In genomic region chr11:17463795-17464194, GRCh38 we compare ENCODE assay signal across 28 cellular contexts. TPM values are rescaled to one million over a fixed set of nuclear protein-coding genes. Genes with fewer than 3 reads are reported as not detected.
DNase-seq lines count a peak whose midpoint lies in the region; ATAC-seq and TF ChIP-seq lines count a peak whose summit lies in the region.
"Had no signal": no experiment of that assay in that cellular context is flagged by ENCODE, and none has a peak within 500 bp of the region (broad histone marks: within the 10 kb centered on the region; RNA-seq: fewer than 3 reads in every experiment).

No MANE protein-coding gene starts in this region.

- H3K9me2 ChIP-seq in GM23338 (ENCODE audit: insufficient read depth) = no peaks in the 10 kb centered on the region

- no peak overlapping the region for H2BK5ac ChIP-seq in neuronal stem cell (ENCODE audit: low read length)

- H3K9ac ChIP-seq in neuronal stem cell (ENCODE audit: low read depth, low read length, poor library complexity) = no peak overlapping the region
- H3K9ac ChIP-seq: BLaER1 had no signal

- no peak overlapping the region for H3K27ac Mint-ChIP-seq in GM23338
- H3K27ac Mint-ChIP-seq: B cell; CD14-positive monocyte; CD4-positive, alpha-beta memory T cell; CD4-positive, CD25-positive, alpha-beta regulatory T cell; CD8-positive, alpha-beta memory T cell had no signal

- ATAC-seq in SK-N-SH treated with all-trans-retinoic acid at 6 μM for 48 hours (peak; percentile 91), GM18498 (IDR thresholded peaks at IDR 0.05; ENCODE audit: unreplicated experiment) (no peak), GM23338 (no peak)
- ATAC-seq: A549, GM12878 had no signal

- no peaks in the 10 kb centered on the region for H3K9me3 ChIP-seq in BE2C
- no peaks in the 10 kb centered on the region for H3K9me3 ChIP-seq in neuronal stem cell (replicated peaks in 1 of 2; ENCODE audit: control insufficient read depth in 2 of 2, insufficient read depth in 1 of 2, low read depth in 1 of 2, low read length in 2 of 2)
- H3K9me3 ChIP-seq: A549, BLaER1 had no signal

- H4K20me1 ChIP-seq in GM23338 (replicated peaks; ENCODE audit: insufficient read depth) = no peaks in the 10 kb centered on the region
- H4K20me1 ChIP-seq: BLaER1 had no signal

- no peak overlapping the region for H2BK120ac ChIP-seq in neuronal stem cell (ENCODE audit: low read depth, low read length)

- peaks cover 3% of the 10 kb centered on the region for H3K4me1 Mint-ChIP-seq in GM23338
- H3K4me1 Mint-ChIP-seq: B cell; CD14-positive monocyte; CD4-positive, alpha-beta memory T cell; CD4-positive, CD25-positive, alpha-beta regulatory T cell; CD8-positive, alpha-beta memory T cell had no signal

- H3F3A ChIP-seq in GM23338 (replicated peaks; ENCODE audit: low read depth) = no peaks in the 10 kb centered on the region

- TF ChIP-seq CTCF in BE2C (IDR thresholded peaks at IDR 0.05; ENCODE audit: low read depth, low read length) (no peak), GM23338 (conservative IDR thresholded peaks at IDR 0.05; ENCODE audit: low read depth in 2 of 2) (no peak)

- H3K4me2 ChIP-seq in neuronal stem cell (ENCODE audit: insufficient read depth, low read length, poor library complexity, severe bottlenecking) (no peak overlapping the region), GM23338 (no peak overlapping the region)
- H3K4me2 ChIP-seq: A549, BLaER1 had no signal

- H3K36me3 Mint-ChIP-seq in GM23338 (ENCODE audit: low read depth) = no peaks in the 10 kb centered on the region
- H3K36me3 Mint-ChIP-seq: CD14-positive monocyte; CD4-positive, alpha-beta memory T cell; CD4-positive, CD25-positive, alpha-beta regulatory T cell; CD8-positive, alpha-beta memory T cell had no signal

- no peak overlapping the region for H3K4ac ChIP-seq in neuronal stem cell (ENCODE audit: low read length)

- no peak overlapping the region for H3K14ac ChIP-seq in neuronal stem cell (ENCODE audit: low read length)

- H3K9me3 Mint-ChIP-seq in GM23338 = no peaks in the 10 kb centered on the region
- H3K9me3 Mint-ChIP-seq: CD14-positive monocyte; CD4-positive, alpha-beta memory T cell; CD8-positive, alpha-beta memory T cell had no signal

- peaks cover 3% of the 10 kb centered on the region for H3K79me1 ChIP-seq in neuronal stem cell (ENCODE audit: low read depth, low read length)

- no peak overlapping the region for H4K91ac ChIP-seq in neuronal stem cell (ENCODE audit: low read depth, low read length, poor library complexity)

- no peak overlapping the region for H3K27ac ChIP-seq in neuronal stem cell (replicated peaks; ENCODE audit: low read length)
- H3K27ac ChIP-seq in GM23338 (ENCODE audit: low read depth) = no peak overlapping the region
- H3K27ac ChIP-seq: 22Rv1, A549, BLaER1 had no signal

- DNase-seq in BE2C = peak; percentile 16
- peak; percentile 10 for DNase-seq in dermis blood vessel endothelial cell
- no peak for DNase-seq in neuronal stem cell (ENCODE audit: low spot score)
- no peak for DNase-seq in GM23338 (ENCODE audit: low spot score)
- DNase-seq in stimulated activated CD4-positive, alpha-beta T cell treated with anti-CD3 and anti-CD28 coated beads, Interleukin-4, amount 100 ng/mL, for 24 hours = no peak
- DNase-seq: AML-193; C1 segment of cervical spinal cord; CD4-positive, alpha-beta memory T cell; CD8-positive, alpha-beta memory T cell; COR-L47; DMS 273 treated with DMSO at 0.1 percent for 48 hours; DMS153; DMS53; DMS79; DND-41; EL; GDM1 had no signal

- no peaks in the 10 kb centered on the region for H3K79me2 ChIP-seq in GM23338 (replicated peaks; ENCODE audit: insufficient read depth)

- no peak overlapping the region for H2BK12ac ChIP-seq in neuronal stem cell (ENCODE audit: low read length)

- H2BK15ac ChIP-seq in neuronal stem cell (ENCODE audit: low read length) = no peak overlapping the region

- peaks cover 4% of the 10 kb centered on the region for H3K27me3 Mint-ChIP-seq in GM23338 (ENCODE audit: insufficient read depth, low read depth, poor library complexity)

- H3K27me3 ChIP-seq in BE2C (no peaks in the 10 kb centered on the region), neuronal stem cell (ENCODE audit: control insufficient read depth in 3 of 3, insufficient read depth in 3 of 3, low read depth in 1 of 3, low read length in 3 of 3) (peaks cover 0 to 15% (median 0%) of the 10 kb centered on the region in 3 experiments), GM23338 (ENCODE audit: insufficient read depth) (no peaks in the 10 kb centered on the region)
- H3K27me3 ChIP-seq: BLaER1 had no signal

- H3K36me3 ChIP-seq in BE2C (no peaks in the 10 kb centered on the region), neuronal stem cell (replicated peaks in 1 of 2; ENCODE audit: control insufficient read depth in 2 of 2, insufficient read depth in 2 of 2, low read length in 2 of 2) (no peaks in the 10 kb centered on the region), GM23338 (ENCODE audit: insufficient read depth) (no peaks in the 10 kb centered on the region)
- H3K36me3 ChIP-seq: BLaER1 had no signal

- H2AFZ ChIP-seq in neuronal stem cell (ENCODE audit: low read length) (no peak overlapping the region), GM23338 (no peak overlapping the region)

- H3K18ac ChIP-seq in neuronal stem cell (ENCODE audit: low read length) = no peak overlapping the region

- no peak overlapping the region for H4K8ac ChIP-seq in neuronal stem cell (ENCODE audit: low read depth, low read length)

- H3K4me3 ChIP-seq in BE2C (ENCODE audit: low read depth, low read length) (no peak overlapping the region), neuronal stem cell (ENCODE audit: low read length in 2 of 2) (no peak overlapping the region), GM23338 (no peak overlapping the region)
- H3K4me3 ChIP-seq: A549, BLaER1, GM12878 had no signal

- H3K4me3 Mint-ChIP-seq in GM23338 = no peak overlapping the region
- H3K4me3 Mint-ChIP-seq: B cell; CD14-positive monocyte; CD4-positive, alpha-beta memory T cell; CD4-positive, CD25-positive, alpha-beta regulatory T cell; CD8-positive, alpha-beta memory T cell had no signal

- H3K23ac ChIP-seq in neuronal stem cell (ENCODE audit: low read depth, low read length, poor library complexity) = peak overlapping the region; percentile 3

- H3K4me1 ChIP-seq in BE2C (peaks cover 3% of the 10 kb centered on the region; the same call in 1 of the 2 replicates), neuronal stem cell (ENCODE audit: control insufficient read depth in 2 of 2, insufficient read depth in 1 of 2, low read depth in 1 of 2, low read length in 2 of 2) (no peaks in the 10 kb centered on the region), GM23338 (ENCODE audit: insufficient read depth) (no peaks in the 10 kb centered on the region)
- H3K4me1 ChIP-seq: A549 had no signal

- no CpG with 5 or more reads among the region's 2 CpGs for WGBS in neuronal stem cell (ENCODE audit: extremely low coverage in 2 of 2, insufficient read length in 2 of 2, insufficient replicate concordance in 1 of 2), 2 donors

- H2AK5ac ChIP-seq in neuronal stem cell (ENCODE audit: low read depth, low read length) = no peak overlapping the region

TF ChIP-seq in SK-N-SH treated with all-trans-retinoic acid at 6 μM for 48 hours, 23 proteins besides CTCF, POLR2A, EP300 and RAD21 (continues in another document):
- TF ChIP-seq ISL1 (CRISPR knock-in tag; IDR thresholded peaks at IDR 0.05) = peak; percentile 99
- no peak for TF ChIP-seq BACH2 (CRISPR knock-in tag; IDR thresholded peaks at IDR 0.05; ENCODE audit: borderline replicate concordance)
- TF ChIP-seq TOX (CRISPR knock-in tag; IDR thresholded peaks at IDR 0.05; ENCODE audit: borderline replicate concordance) = peak; percentile 94
- 0 out of 2 replicates have a peak, but pooled peaks have one; percentile 39 for TF ChIP-seq PATZ1 (CRISPR knock-in tag; IDR thresholded peaks at IDR 0.05; ENCODE audit: borderline replicate concordance)

TF ChIP-seq in GM23338, 12 proteins besides CTCF, POLR2A, EP300 and RAD21 (continues in another document):
- TF ChIP-seq STAT1 (IDR thresholded peaks at IDR 0.05; ENCODE audit: unreplicated experiment) (no peak), CREB1 (CRISPR knock-in tag; IDR thresholded peaks at IDR 0.05; ENCODE audit: low read depth) (no peak), ZNF114 (CRISPR knock-in tag; IDR thresholded peaks at IDR 0.05) (no peak), ZNF331 (CRISPR knock-in tag; IDR thresholded peaks at IDR 0.05; ENCODE audit: low read depth) (no peak), EZH2 (IDR thresholded peaks at IDR 0.05; ENCODE audit: low read depth, unreplicated experiment) (no peak), EZH2phosphoT487 (IDR thresholded peaks at IDR 0.05; ENCODE audit: unreplicated experiment) (no peak), POLR2AphosphoS5 (IDR thresholded peaks at IDR 0.05; ENCODE audit: low read depth) (no peak)

RNA-seq across cellular contexts. Expression of gene ABCC8, which starts 12.8 kb away (rescaled TPM):
- polyA plus RNA-seq in BE2C (2012; ENCODE audit: insufficient read depth, insufficient read length, low read depth) = 6.1 TPM
- not detected in 2 replicates for total RNA-seq in dermis blood vessel endothelial cell
- 0.85 TPM for polyA plus RNA-seq in neuronal stem cell (2013, experiment 1 of 2)
- 0.51 TPM for polyA plus RNA-seq in neuronal stem cell (2013, experiment 2 of 2)
- total RNA-seq in GM23338 (2014; rRNA removed; shearing (Covaris generic)) = 2.4 and 3.4 TPM in 2 replicates
- polyA plus RNA-seq in GM23338 (2016; fragmentation: Nextera tagmentation; extraction: Ambion mirVana) = 1.5 and 2.0 TPM in 2 replicates
- total RNA-seq: A172; CD4-positive, alpha-beta memory T cell; CD4-positive, CD25-positive, alpha-beta regulatory T cell; CD8-positive, alpha-beta memory T cell; Daoy; GM12878 had no signal
- polyA plus RNA-seq: CD14-positive monocyte; CD4-positive, alpha-beta memory T cell; CD4-positive, CD25-positive, alpha-beta regulatory T cell; CD8-positive, alpha-beta memory T cell; GM12878 had no signal

Comparison
In these comparisons a context has a peak if more than half of its experiments do, and no peak if none do; other contexts are left out.
1. DNase-seq: peak in BE2C (single experiment) and dermis blood vessel endothelial cell (single experiment); none in neuronal stem cell (single experiment), GM23338 (single experiment) and stimulated activated CD4-positive, alpha-beta T cell treated with anti-CD3 and anti-CD28 coated beads, Interleukin-4, amount 100 ng/mL, for 24 hours (single experiment).